1 cellular context compared by ENCODE assay signal in genomic region chr1:238115852-238116251, GRCh38.
TF ChIP-seq lines count a peak whose summit lies in the region.

No MANE protein-coding gene starts in this region.

TF ChIP-seq in GM23338, 12 proteins besides CTCF, POLR2A, EP300 and RAD21 (continued from another document):
- TF ChIP-seq REST (IDR thresholded peaks at IDR 0.05; ENCODE audit: unreplicated experiment): no peak
- TF ChIP-seq ZNF462 (CRISPR knock-in tag; IDR thresholded peaks at IDR 0.05): no peak
- no peak for TF ChIP-seq EZH2phosphoT487 (IDR thresholded peaks at IDR 0.05; ENCODE audit: unreplicated experiment)
